33 cellular contexts compared by ENCODE assay signal in the genomic region with DNA sequence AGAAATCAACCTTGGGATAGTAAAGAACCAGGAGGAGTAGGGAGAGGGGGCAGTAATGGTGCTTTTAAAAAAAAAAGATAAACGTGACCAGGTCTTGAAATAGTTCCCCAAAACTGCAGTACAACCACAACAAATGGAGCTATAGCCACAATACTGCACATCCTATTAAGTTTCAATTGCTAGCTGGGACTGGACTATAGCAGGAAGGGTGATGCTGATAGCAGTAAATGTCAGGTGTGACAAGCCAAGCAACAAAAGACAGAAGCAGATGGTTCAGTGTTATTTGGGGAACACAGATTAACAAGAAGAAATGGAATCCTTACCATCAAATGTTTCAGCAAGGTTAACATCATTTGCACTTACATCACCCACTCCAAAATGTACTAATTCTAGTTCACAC.
"Had no signal": no experiment of that assay in that cellular context is flagged by ENCODE, and none has a peak within 500 bp of the region (broad histone marks: within the 10 kb centered on the region; RNA-seq: fewer than 3 reads in every experiment).

No MANE protein-coding gene starts in this region.

- H3K27ac Mint-ChIP-seq: activated B cell treated with CpG ODN at 0.5 μM for 24 hours; activated CD4-positive, alpha-beta memory T cell treated with anti-CD3 and anti-CD28 coated beads for 36 hours; activated naive CD4-positive, alpha-beta T cell treated with anti-CD3 and anti-CD28 coated beads, Interleukin-2, amount 50 U/mL, for 24 hours; activated naive CD8-positive, alpha-beta T cell treated with anti-CD3 and anti-CD28 coated beads, Interleukin-2, amount 10 ng/mL, durations not matched to agents 7 days and 5 days; activated T-helper 2 cell treated with anti-CD3 and anti-CD28 coated beads, Interferon-gamma antibody, Interleukin-2, Interleukin-4, amounts not matched to agents 10 μg/mL and 5 μg/mL and 100 μg/mL, durations not matched to agents 14 hours and 24 hours and 36 hours had no signal

- H3K4me1 ChIP-seq: body of pancreas, breast epithelium, Peyer's patch, SJSA1 had no signal

- H3K27me3 ChIP-seq: body of pancreas, breast epithelium, Peyer's patch, SJSA1 had no signal

- ATAC-seq: body of pancreas, K562, SK-N-SH treated with all-trans-retinoic acid at 6 μM for 48 hours, T-cell had no signal

- H3K4me3 Mint-ChIP-seq: activated B cell treated with CpG ODN at 0.5 μM for 24 hours; activated CD4-positive, alpha-beta memory T cell treated with anti-CD3 and anti-CD28 coated beads for 36 hours; activated naive CD4-positive, alpha-beta T cell treated with anti-CD3 and anti-CD28 coated beads, Interleukin-2, amount 50 U/mL, for 24 hours; activated naive CD8-positive, alpha-beta T cell treated with anti-CD3 and anti-CD28 coated beads, Interleukin-2, amount 10 ng/mL, durations not matched to agents 7 days and 5 days; T-cell had no signal

- H3K27me3 Mint-ChIP-seq: activated B cell treated with CpG ODN at 0.5 μM for 24 hours; activated CD4-positive, alpha-beta memory T cell treated with anti-CD3 and anti-CD28 coated beads for 36 hours; activated naive CD4-positive, alpha-beta T cell treated with anti-CD3 and anti-CD28 coated beads, Interleukin-2, amount 50 U/mL, for 24 hours; activated naive CD8-positive, alpha-beta T cell treated with anti-CD3 and anti-CD28 coated beads, Interleukin-2, amount 10 ng/mL, durations not matched to agents 7 days and 5 days; T-cell had no signal

- DNase-seq: activated B cell treated with CpG ODN at 0.5 μM for 24 hours; activated CD4-positive, alpha-beta memory T cell treated with anti-CD3 and anti-CD28 coated beads for 36 hours; activated CD4-positive, alpha-beta T cell treated with anti-CD3 and anti-CD28 coated beads for 4 hours; activated CD4-positive, alpha-beta T cell treated with anti-CD3 and anti-CD28 coated beads, Interleukin-2, amount 50 U/mL, for 1 hour; activated CD4-positive, CD25-positive, alpha-beta regulatory T cell treated with anti-CD3 and anti-CD28 coated beads, Interleukin-2, amount 50 U/mL, for 72 hours; activated CD8-positive, alpha-beta memory T cell treated with anti-CD3 and anti-CD28 coated beads, Interleukin-2, amount 50 U/mL, for 4 hours; activated gamma-delta T cell; activated naive CD4-positive, alpha-beta T cell treated with Interleukin-2 at 50 U/mL for 16 hours; activated naive CD8-positive, alpha-beta T cell treated with anti-CD3 and anti-CD28 coated beads, Interleukin-2, amount 10 ng/mL, durations not matched to agents 7 days and 5 days; activated T-cell treated with anti-CD3 and anti-CD28 coated beads for 4 hours; activated T-cell treated with anti-CD3 and anti-CD28 coated beads, Interleukin-2, amount 50 U/mL, for 48 hours; body of pancreas; NCI-H1105; NCI-H1417 treated with DMSO at 0.1 percent for 48 hours; NCI-H187 treated with DMSO at 0.1 percent for 48 hours; NCI-H2081; NCI-H510A; NCI-H526 treated with DMSO at 0.1 percent for 48 hours; NCI-H774; Peyer's patch; RPMI8226; SHP77 treated with DMSO at 0.1 percent for 48 hours; T-cell; T-helper 2 cell; T-helper 9 cell had no signal

- H3K9me3 Mint-ChIP-seq: activated B cell treated with CpG ODN at 0.5 μM for 24 hours; activated CD4-positive, alpha-beta memory T cell treated with anti-CD3 and anti-CD28 coated beads for 36 hours; activated naive CD4-positive, alpha-beta T cell treated with anti-CD3 and anti-CD28 coated beads, Interleukin-2, amount 50 U/mL, for 24 hours; activated naive CD8-positive, alpha-beta T cell treated with anti-CD3 and anti-CD28 coated beads, Interleukin-2, amount 10 ng/mL, durations not matched to agents 7 days and 5 days; activated T-helper 2 cell treated with anti-CD3 and anti-CD28 coated beads, Interferon-gamma antibody, Interleukin-2, Interleukin-4, amounts not matched to agents 10 μg/mL and 5 μg/mL and 100 μg/mL, durations not matched to agents 14 hours and 24 hours and 36 hours; T-cell had no signal

- H3K27ac ChIP-seq: body of pancreas, breast epithelium, Peyer's patch, SJSA1, VCaP had no signal

- H3K9me3 ChIP-seq: body of pancreas, breast epithelium, Peyer's patch, SJSA1 had no signal

- H3K4me1 Mint-ChIP-seq: activated B cell treated with CpG ODN at 0.5 μM for 24 hours had no signal

- H3K4me3 ChIP-seq: body of pancreas, breast epithelium, K562, Peyer's patch, SJSA1 had no signal

- FAIRE-seq: astrocyte, K562 had no signal
